In the genomic region with DNA sequence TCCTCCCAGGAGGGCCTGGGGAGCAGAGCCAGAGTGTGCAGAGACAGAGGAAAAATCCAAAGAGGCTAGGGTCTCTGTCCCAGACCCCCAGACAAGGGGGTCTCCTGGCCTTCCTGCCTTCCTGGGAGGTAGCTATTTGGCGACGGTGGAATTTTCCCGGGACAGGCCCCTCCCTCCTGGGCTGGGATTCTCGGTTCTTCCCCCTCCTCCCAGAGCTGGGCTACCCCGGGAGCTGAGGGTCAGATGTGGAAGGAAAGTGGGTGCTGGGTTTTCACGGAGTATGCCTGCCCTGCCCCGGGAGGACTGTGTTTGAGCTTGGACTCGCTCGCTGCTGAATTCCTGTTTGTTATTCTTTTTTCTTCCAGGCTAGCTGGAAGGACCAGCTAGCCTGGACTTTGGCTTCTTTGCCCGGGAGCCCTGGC, we compare ENCODE assay signal across 7 cellular contexts. TPM values are rescaled to one million over a fixed set of nuclear protein-coding genes. Genes with fewer than 3 reads are reported as not detected.
DNase-seq lines count a peak whose midpoint lies in the region; ATAC-seq and TF ChIP-seq lines count a peak whose summit lies in the region.

No MANE protein-coding gene starts in this region.

- H3K4me3 Mint-ChIP-seq in activated naive CD8-positive, alpha-beta T cell = peak overlapping the region; percentile 98

- H3K9me3 Mint-ChIP-seq in activated naive CD8-positive, alpha-beta T cell (ENCODE audit: low read depth) = no peaks in the 10 kb centered on the region

- H3K27ac ChIP-seq in HL-60 (replicated peaks) = peak overlapping the region; percentile 90
- peak overlapping the region; percentile 28 to 96 (median 80) for H3K27ac ChIP-seq in heart left ventricle

- H3K4me1 Mint-ChIP-seq in activated naive CD8-positive, alpha-beta T cell (ENCODE audit: low read depth) = peaks cover 61% of the 10 kb centered on the region

- no peaks in the 10 kb centered on the region for H3K36me3 Mint-ChIP-seq in activated naive CD8-positive, alpha-beta T cell

- H3K27me3 ChIP-seq in HL-60 (ENCODE audit: insufficient read depth, poor library complexity, severe bottlenecking) (no peaks in the 10 kb centered on the region), heart left ventricle (no peaks in the 10 kb centered on the region)

- peaks cover 0 to 89% (median 34%) of the 10 kb centered on the region in 12 donors for H3K4me1 ChIP-seq in heart left ventricle

- TF ChIP-seq CTCF in HL-60 (IDR thresholded peaks at IDR 0.05; ENCODE audit: insufficient read depth, low read length) (no peak), heart left ventricle (IDR thresholded peaks at IDR 0.05) (no peak)

- H3K4me3 ChIP-seq in HL-60 (replicated peaks; ENCODE audit: insufficient read depth, low read length) (peak overlapping the region; percentile 94), heart left ventricle (peak overlapping the region; percentile 46 to 86 (median 68))

- DNase-seq in ELF-1 (ENCODE audit: low read depth, low spot score) (peak; percentile 54), HL-60 (ENCODE audit: low read depth in 1 of 2, low spot score in 1 of 2) (no peak), heart left ventricle (peak in 2 of 5 donors; percentile 58 to 66), pons (ENCODE audit: low spot score) (peak; percentile 34), NOMO-1 (lab: John Stamatoyannopoulos, UW; ENCODE audit: unreplicated experiment in 2 of 2) (no peak), putamen (ENCODE audit: low spot score) (no peak)

- peak overlapping the region; percentile 98 for H3K27ac Mint-ChIP-seq in activated naive CD8-positive, alpha-beta T cell

- no peaks in the 10 kb centered on the region for H3K36me3 ChIP-seq in heart left ventricle

- intact Hi-C loops in heart left ventricle (cut with DNase I) = loop anchor here in 2 of 10 donors (2.0 to 5.0 kb wide), 2 partner anchors 73 to 74 kb away; a partner anchor contains a TSS

- H3K27me3 Mint-ChIP-seq in activated naive CD8-positive, alpha-beta T cell = no peaks in the 10 kb centered on the region

- ATAC-seq in heart left ventricle = peak; percentile 3 to 50 (median 33)

- no peak for TF ChIP-seq POLR2A in heart left ventricle (IDR thresholded peaks at IDR 0.05)

- WGBS in heart left ventricle, 4 donors = 0 to 2% (median 0%) methylated on average over 7 to 10 of the region's 10 CpGs

- no peaks in the 10 kb centered on the region for H3K9me3 ChIP-seq in heart left ventricle

RNA-seq across cellular contexts. Expression of a gene that starts 0.8 kb away (rescaled TPM):
- total RNA-seq in heart left ventricle = 10 to 100 TPM in 5 of 9 donors, 1 to 10 TPM in 4; 7.5 to 29.9 (median 10.0) TPM
- 10 to 100 TPM in 1 of 2 donors, 1 to 10 TPM in 1; 7.4 to 17.1 TPM for polyA plus RNA-seq in heart left ventricle

RNA-seq across cellular contexts. Expression of a gene that starts 1.0 kb away (rescaled TPM):
- not detected for total RNA-seq in heart left ventricle
- polyA plus RNA-seq in heart left ventricle = not detected

RNA-seq across cellular contexts. Expression of a gene that starts 35.5 kb away (rescaled TPM):
- 10 to 100 TPM; 29.2 to 48.4 (median 44.5) TPM for total RNA-seq in heart left ventricle
- 10 to 100 TPM; 21.7 to 42.1 TPM for polyA plus RNA-seq in heart left ventricle

RNA-seq across cellular contexts. Expression of a gene that starts 47.5 kb away (rescaled TPM):
- 10 to 100 TPM; 41.8 to 86.2 (median 62.3) TPM for total RNA-seq in heart left ventricle
- 100 to 1,000 TPM in 1 of 2 donors, 10 to 100 TPM in 1; 20.5 to 101 TPM for polyA plus RNA-seq in heart left ventricle

Comparison
In these comparisons a context has a peak if more than half of its experiments do, and no peak if none do; other contexts are left out.
1. DNase-seq: peak in ELF-1 (single experiment) and pons (single experiment); none in HL-60 (0 of 2), NOMO-1 (0 of 2) and putamen (single experiment).